ENCODE assay signal across 8 cellular contexts in genomic region chr16:8850279-8850885, GRCh38. TPM values are rescaled to one million over a fixed set of nuclear protein-coding genes. Genes with fewer than 3 reads are reported as not detected.
A peak's percentile ranks its signal among the peaks of the same experiment; 100 is the strongest.
DNase-seq lines count a peak whose midpoint lies in the region; ATAC-seq and TF ChIP-seq lines count a peak whose summit lies in the region.

No MANE protein-coding gene starts in this region.

- H3K4me2 ChIP-seq in IMR-90 (ENCODE audit: low read depth, low read length) = peak overlapping the region; percentile 14; the same call in 1 of the 2 replicates

- H2AK9ac ChIP-seq in IMR-90 (replicated peaks; ENCODE audit: low read depth, low read length, poor library complexity) = peak overlapping the region; percentile 79

- no peak for TF ChIP-seq RAD21 in IMR-90 (IDR thresholded peaks at IDR 0.05; ENCODE audit: low read length)

- H3K4me1 ChIP-seq in IMR-90 (ENCODE audit: control insufficient read depth, insufficient read depth, low read length) = peaks cover 23% of the 10 kb centered on the region
- peaks cover 18 to 27% of the 10 kb centered on the region in 2 donors for H3K4me1 ChIP-seq in adrenal gland (replicated peaks in 1 of 2)

- H3K18ac ChIP-seq in IMR-90 (ENCODE audit: low read depth, low read length) = peak overlapping the region; percentile 58; the same call in 1 of the 2 replicates

- H3K23ac ChIP-seq in IMR-90 (ENCODE audit: low read depth, low read length) = 0 out of 2 replicates have a peak overlapping the region, but pooled peaks have one; percentile 4

- peaks cover 24 to 78% of the 10 kb centered on the region in 2 experiments; a peak in 3 of 4 replicates for H3K79me1 ChIP-seq in IMR-90 (ENCODE audit: low read depth in 1 of 2, low read length in 2 of 2)

- 0 out of 3 replicates have a peak overlapping the region, but pooled peaks have one; percentile 16 for H2BK15ac ChIP-seq in IMR-90 (ENCODE audit: low read depth, low read length)

- no peak overlapping the region for H2BK20ac ChIP-seq in IMR-90 (ENCODE audit: low read depth, low read length)

- no TSS peak for BruUV-seq in IMR-90 (replicated peaks; lab: Mats Ljungman, UMichigan)

- peak overlapping the region; percentile 74; the same call in 1 of the 2 replicates for H4K5ac ChIP-seq in IMR-90 (ENCODE audit: low read depth, low read length)

- WGBS in IMR-90 (ENCODE audit: extremely low coverage in 2 of 2, insufficient read length in 1 of 2), 2 experiments = no CpG with 5 or more reads among the region's 11 CpGs
- 17 to 31% (median 19%) methylated on average over 9 to 11 of the region's 11 CpGs for WGBS in adrenal gland, 4 donors

- H3K9me1 ChIP-seq in IMR-90 (ENCODE audit: insufficient read depth, low read length) = peaks cover 19% of the 10 kb centered on the region

- H2BK5ac ChIP-seq in IMR-90 (ENCODE audit: low read depth, low read length, poor library complexity, severe bottlenecking) = peak overlapping the region; percentile 64

- POLR2A ChIA-PET in IMR-90 (lab: Charles Lee; ENCODE audit: unreplicated experiment) = no interaction called here

- CTCF ChIA-PET in IMR-90 (lab: Yijun Ruan, JAX) = no interaction called here

- peak; percentile 38 for DNase-seq in AG08396 (ENCODE audit: low spot score)
- DNase-seq in IMR-90 = peak; percentile 87
- DNase-seq in adrenal gland = peak in 6 of 7 donors; percentile 78 to 89 (median 82)
- no peak for DNase-seq in left colon
- DNase-seq in substantia nigra (lab: John Stamatoyannopoulos, UW) = no peak
- no peak for DNase-seq in NCI-H524 (lab: John Stamatoyannopoulos, UW)
- no peak for DNase-seq in NCI-H2171 (lab: John Stamatoyannopoulos, UW)

- intact Hi-C loops in IMR-90 (cut with micrococcal nuclease) (no loop called here), adrenal gland (cut with DNase I) (no loop called here), left colon (cut with DNase I, micrococcal nuclease) (no loop called here)

- peak overlapping the region; percentile 56 for H2AFZ ChIP-seq in IMR-90 (replicated peaks; ENCODE audit: low read length, poor library complexity)

- peak overlapping the region; percentile 17; the same call in 1 of the 2 replicates for H3K9ac ChIP-seq in IMR-90 (ENCODE audit: low read depth, low read length)

- peak; percentile 45 for ATAC-seq in IMR-90 (ENCODE audit: low read depth)
- ATAC-seq in left colon = peak; percentile 16
- ATAC-seq in HG02798 (IDR thresholded peaks at IDR 0.05; ENCODE audit: poor library complexity, unreplicated experiment) = no peak

- peak overlapping the region; percentile 72 for H3K27ac ChIP-seq in IMR-90 (ENCODE audit: insufficient read depth, low read length)
- H3K27ac ChIP-seq in adrenal gland = peak overlapping the region in 4 of 5 donors; percentile 32 to 87 (median 74)
- H3K27ac ChIP-seq in substantia nigra (ENCODE audit: low read depth, low read length, poor library complexity, severe bottlenecking) = no peak overlapping the region

- peak overlapping the region; percentile 61 for H3K4ac ChIP-seq in IMR-90 (ENCODE audit: low read depth, low read length)

- H3K4me3 ChIP-seq in IMR-90 (ENCODE audit: insufficient read depth, low read depth, low read length) = no peak overlapping the region
- H3K4me3 ChIP-seq in adrenal gland = no peak overlapping the region

- H4K91ac ChIP-seq in IMR-90 (ENCODE audit: insufficient read depth, low read depth, low read length) = peak overlapping the region; percentile 30; the same call in 1 of the 2 replicates

- H3K9me3 ChIP-seq in IMR-90 (ENCODE audit: control insufficient read depth, insufficient read depth, low read length) (no peaks in the 10 kb centered on the region), adrenal gland (replicated peaks in 1 of 3) (no peaks in the 10 kb centered on the region)

- TF ChIP-seq POLR2A in IMR-90 (IDR thresholded peaks at IDR 0.05; ENCODE audit: low read depth, low read length) = no peak; the same call in 1 of the 2 replicates
- no peak for TF ChIP-seq POLR2A in adrenal gland (IDR thresholded peaks at IDR 0.05)

- peak overlapping the region; percentile 39; the same call in 1 of the 2 replicates for H3K14ac ChIP-seq in IMR-90 (replicated peaks; ENCODE audit: low read depth, low read length)

- peaks cover 76% of the 10 kb centered on the region for H4K20me1 ChIP-seq in IMR-90 (ENCODE audit: insufficient read depth, low read length)

- peak overlapping the region; percentile 60 for H2AK5ac ChIP-seq in IMR-90 (ENCODE audit: low read depth, low read length)

- no peak overlapping the region for H2BK120ac ChIP-seq in IMR-90 (ENCODE audit: low read depth, low read length)

- H3K36me3 ChIP-seq in IMR-90 (ENCODE audit: control insufficient read depth, insufficient read depth, low read length) (peaks cover 71% of the 10 kb centered on the region), adrenal gland (replicated peaks in 1 of 2) (peaks cover 0 to 50% of the 10 kb centered on the region in 2 donors)

- H3K27me3 ChIP-seq in IMR-90 (ENCODE audit: control insufficient read depth, insufficient read depth, low read length) (no peaks in the 10 kb centered on the region), adrenal gland (no peaks in the 10 kb centered on the region)

- in situ Hi-C loops in IMR-90 (cut with MboI; ENCODE audit: low sequenced_read_pairs) = no loop called here

- H3K56ac ChIP-seq in IMR-90 (ENCODE audit: extremely low read depth, insufficient read depth, low read length) = no peak overlapping the region

- H4K8ac ChIP-seq in IMR-90 (ENCODE audit: low read depth in 2 of 2, low read length in 2 of 2) = peak overlapping the region; percentile 49 to 53; a peak in 3 of 4 replicates

- no peak for TF ChIP-seq CTCF in IMR-90 (conservative IDR thresholded peaks at IDR 0.05; ENCODE audit: low read depth, low read length)
- no peak for TF ChIP-seq CTCF in adrenal gland (IDR thresholded peaks at IDR 0.05)

- dilution Hi-C loops in IMR-90 (cut with HindIII; ENCODE audit: low sequenced_read_pairs, unreplicated experiment) = no loop called here

TF ChIP-seq in IMR-90, 13 proteins besides CTCF, POLR2A, EP300 and RAD21:
- TF ChIP-seq NFE2L2 (IDR thresholded peaks at IDR 0.05; ENCODE audit: low read depth, low read length) = no peak
- peak; percentile 77; the same call in 1 of the 2 replicates for TF ChIP-seq MAZ (IDR thresholded peaks at IDR 0.05; ENCODE audit: borderline replicate concordance, low read depth, low read length)
TF ChIP-seq in IMR-90: peak in this region for 1.

RNA-seq across cellular contexts. Expression of gene CARHSP1, which starts 18.4 kb away (rescaled TPM):
- total RNA-seq in IMR-90 (2012; rRNA removed) = 96.4 and 138 TPM in 2 replicates
- polyA plus RNA-seq in IMR-90 (2012; rRNA removed) = 121 and 150 TPM in 2 replicates
- 89.9 and 241 TPM in 2 replicates for polyA plus RNA-seq in IMR-90 (2012; cell fraction: cytosol; rRNA removed)
- 47.6 and 87.9 TPM in 2 replicates for polyA plus RNA-seq in IMR-90 (2012; cell fraction: nucleus; rRNA removed; ENCODE audit: low replicate concordance)
- 100 to 1,000 TPM; 124 to 314 (median 200) TPM for total RNA-seq in adrenal gland
- 100 to 1,000 TPM in 2 of 3 donors, 10 to 100 TPM in 1; 87.6 to 194 (median 171) TPM for polyA plus RNA-seq in adrenal gland
- 10 to 100 TPM; 50.2 to 50.9 TPM for total RNA-seq in left colon

RNA-seq across cellular contexts. Expression of gene LITAFD, which starts 31.8 kb away (rescaled TPM):
- total RNA-seq in IMR-90 (2012; rRNA removed) (not detected in 2 replicates), adrenal gland (not detected), left colon (not detected)
- polyA plus RNA-seq in IMR-90 (2012; rRNA removed) (not detected in 2 replicates), adrenal gland (not detected)
- not detected in 2 replicates for polyA plus RNA-seq in IMR-90 (2012; cell fraction: cytosol; rRNA removed)
- polyA plus RNA-seq in IMR-90 (2012; cell fraction: nucleus; rRNA removed; ENCODE audit: low replicate concordance) = not detected in 2 replicates

RNA-seq across cellular contexts. Expression of gene PMM2, which starts 52.7 kb away (rescaled TPM):
- 25.8 and 36.1 TPM in 2 replicates for total RNA-seq in IMR-90 (2012; rRNA removed)
- polyA plus RNA-seq in IMR-90 (2012; rRNA removed) = 38.8 and 38.9 TPM in 2 replicates
- 18.0 and 30.7 TPM in 2 replicates for polyA plus RNA-seq in IMR-90 (2012; cell fraction: cytosol; rRNA removed)
- polyA plus RNA-seq in IMR-90 (2012; cell fraction: nucleus; rRNA removed; ENCODE audit: low replicate concordance) = 34.1 and 50.2 TPM in 2 replicates
- total RNA-seq in adrenal gland = 10 to 100 TPM in 7 of 8 donors, 1 to 10 TPM in 1; 7.4 to 69.9 (median 22.9) TPM
- polyA plus RNA-seq in adrenal gland = 10 to 100 TPM; 12.3 to 81.1 (median 29.6) TPM
- total RNA-seq in left colon = 10 to 100 TPM; 55.1 to 92.4 TPM

RNA-seq across cellular contexts. Expression of gene TMEM186, which starts 52.9 kb away (rescaled TPM):
- total RNA-seq in IMR-90 (2012; rRNA removed) (5.7 and 5.8 TPM in 2 replicates), adrenal gland (10 to 100 TPM in 5 of 8 donors, 1 to 10 TPM in 3; 7.9 to 14.6 (median 13.4) TPM), left colon (10 to 100 TPM; 12.1 to 14.3 TPM)
- polyA plus RNA-seq in IMR-90 (2012; rRNA removed) (6.0 and 6.8 TPM in 2 replicates), adrenal gland (10 to 100 TPM in 1 of 3 donors, 1 to 10 TPM in 2; 8.7 to 15.4 (median 9.3) TPM)
- polyA plus RNA-seq in IMR-90 (2012; cell fraction: cytosol; rRNA removed) = 7.1 and 10.8 TPM in 2 replicates
- 4.1 and 5.4 TPM in 2 replicates for polyA plus RNA-seq in IMR-90 (2012; cell fraction: nucleus; rRNA removed; ENCODE audit: low replicate concordance)

Comparison
In these comparisons a context has a peak if more than half of its experiments do, and no peak if none do; other contexts are left out.
1. DNase-seq: peak in AG08396 (single experiment), IMR-90 (single experiment) and adrenal gland (6 of 7); none in left colon (0 of 2), substantia nigra (0 of 49), NCI-H524 (0 of 2) and NCI-H2171 (single experiment).